In genomic region chr12:27703720-27704452, GRCh38 we compare ENCODE assay signal across 1 cellular context.
TF ChIP-seq lines count a peak whose summit lies in the region.

No MANE protein-coding gene starts in this region.

TF ChIP-seq in HEK293, 187 proteins besides CTCF, POLR2A, EP300 and RAD21 (continued from another document and continues in another):
- TF ChIP-seq ZNF623 (tag by site-specific recombination; IDR thresholded peaks at IDR 0.05) (no peak), ZNF148 (tag by site-specific recombination; IDR thresholded peaks at IDR 0.05; ENCODE audit: borderline replicate concordance) (no peak), MYNN (tag by site-specific recombination; IDR thresholded peaks at IDR 0.05; ENCODE audit: borderline replicate concordance) (no peak), ZNF335 (tag by site-specific recombination; conservative IDR thresholded peaks at IDR 0.05) (0 out of 2 replicates have a peak, but pooled peaks have one; percentile 37), ZNF596 (tag by site-specific recombination; IDR thresholded peaks at IDR 0.05) (no peak), ZNF473 (tag by site-specific recombination; IDR thresholded peaks at IDR 0.05) (no peak), ZNF324 (tag by site-specific recombination; IDR thresholded peaks at IDR 0.05) (peak; percentile 80; the same call in 1 of the 2 replicates), ZSCAN30 (tag by site-specific recombination; IDR thresholded peaks at IDR 0.05) (peak; percentile 80; the same call in 1 of the 2 replicates), ZNF610 (tag by site-specific recombination; IDR thresholded peaks at IDR 0.05; ENCODE audit: borderline replicate concordance) (no peak), ZNF391 (tag by site-specific recombination; IDR thresholded peaks at IDR 0.05; ENCODE audit: borderline replicate concordance, low read depth) (no peak), ZNF660 (tag by site-specific recombination; IDR thresholded peaks at IDR 0.05) (peak; percentile 94), ZNF548 (tag by site-specific recombination; IDR thresholded peaks at IDR 0.05) (no peak), YY1 (tag by site-specific recombination; IDR thresholded peaks at IDR 0.05) (no peak), ZNF292 (tag by site-specific recombination; IDR thresholded peaks at IDR 0.05; ENCODE audit: borderline replicate concordance, low read depth) (no peak), ZNF311 (tag by site-specific recombination; IDR thresholded peaks at IDR 0.05; ENCODE audit: borderline replicate concordance) (no peak), ZNF558 (tag by site-specific recombination; IDR thresholded peaks at IDR 0.05) (0 out of 2 replicates have a peak, but pooled peaks have one; percentile 26), ZNF114 (tag by site-specific recombination; IDR thresholded peaks at IDR 0.05) (no peak), ZNF239 (tag by site-specific recombination; IDR thresholded peaks at IDR 0.05) (no peak), KLF16 (tag by site-specific recombination; IDR thresholded peaks at IDR 0.05) (no peak), GLIS2 (tag by site-specific recombination; IDR thresholded peaks at IDR 0.05) (no peak), ZNF449 (tag by site-specific recombination; IDR thresholded peaks at IDR 0.05) (no peak), GFI1B (tag by site-specific recombination; IDR thresholded peaks at IDR 0.05) (no peak), ZNF785 (tag by site-specific recombination; IDR thresholded peaks at IDR 0.05) (peak; percentile 89; the same call in 1 of the 2 replicates), ZNF501 (tag by site-specific recombination; IDR thresholded peaks at IDR 0.05) (no peak), ZNF664 (tag by site-specific recombination; IDR thresholded peaks at IDR 0.05) (no peak), ZEB2 (tag by site-specific recombination; IDR thresholded peaks at IDR 0.05) (peak; percentile 75), ZNF24 (tag by site-specific recombination; IDR thresholded peaks at IDR 0.05) (0 out of 2 replicates have a peak, but pooled peaks have one; percentile 41), ZNF169 (tag by site-specific recombination; IDR thresholded peaks at IDR 0.05) (no peak), ZNF433 (tag by site-specific recombination; IDR thresholded peaks at IDR 0.05; ENCODE audit: low read depth) (no peak), ZNF19 (tag by site-specific recombination; IDR thresholded peaks at IDR 0.05; ENCODE audit: low read depth) (no peak), SP2 (tag by site-specific recombination; IDR thresholded peaks at IDR 0.05) (no peak), ZNF266 (tag by site-specific recombination; IDR thresholded peaks at IDR 0.05; ENCODE audit: low read depth) (no peak), GLI4 (tag by site-specific recombination; IDR thresholded peaks at IDR 0.05) (no peak), ZNF221 (tag by site-specific recombination; IDR thresholded peaks at IDR 0.05; ENCODE audit: borderline replicate concordance) (no peak), ZBTB20 (tag by site-specific recombination; IDR thresholded peaks at IDR 0.05) (no peak), HIC1 (tag by site-specific recombination; IDR thresholded peaks at IDR 0.05) (no peak), ZXDB (tag by site-specific recombination; IDR thresholded peaks at IDR 0.05) (no peak), HOXD13 (CRISPR knock-in tag; IDR thresholded peaks at IDR 0.05; ENCODE audit: borderline replicate concordance) (no peak), ZNF398 (tag by site-specific recombination; IDR thresholded peaks at IDR 0.05) (no peak), ZFP37 (tag by site-specific recombination; IDR thresholded peaks at IDR 0.05) (no peak), ZNF223 (tag by site-specific recombination; IDR thresholded peaks at IDR 0.05) (no peak), SP7 (tag by site-specific recombination; IDR thresholded peaks at IDR 0.05) (peak; percentile 58), SETDB1 (IDR thresholded peaks at IDR 0.05; ENCODE audit: insufficient read length, low read length) (no peak), ZNF701 (tag by site-specific recombination; IDR thresholded peaks at IDR 0.05) (no peak), KLF7 (tag by site-specific recombination; IDR thresholded peaks at IDR 0.05; ENCODE audit: borderline replicate concordance) (no peak)
- TF ChIP-seq, protein P1, sequence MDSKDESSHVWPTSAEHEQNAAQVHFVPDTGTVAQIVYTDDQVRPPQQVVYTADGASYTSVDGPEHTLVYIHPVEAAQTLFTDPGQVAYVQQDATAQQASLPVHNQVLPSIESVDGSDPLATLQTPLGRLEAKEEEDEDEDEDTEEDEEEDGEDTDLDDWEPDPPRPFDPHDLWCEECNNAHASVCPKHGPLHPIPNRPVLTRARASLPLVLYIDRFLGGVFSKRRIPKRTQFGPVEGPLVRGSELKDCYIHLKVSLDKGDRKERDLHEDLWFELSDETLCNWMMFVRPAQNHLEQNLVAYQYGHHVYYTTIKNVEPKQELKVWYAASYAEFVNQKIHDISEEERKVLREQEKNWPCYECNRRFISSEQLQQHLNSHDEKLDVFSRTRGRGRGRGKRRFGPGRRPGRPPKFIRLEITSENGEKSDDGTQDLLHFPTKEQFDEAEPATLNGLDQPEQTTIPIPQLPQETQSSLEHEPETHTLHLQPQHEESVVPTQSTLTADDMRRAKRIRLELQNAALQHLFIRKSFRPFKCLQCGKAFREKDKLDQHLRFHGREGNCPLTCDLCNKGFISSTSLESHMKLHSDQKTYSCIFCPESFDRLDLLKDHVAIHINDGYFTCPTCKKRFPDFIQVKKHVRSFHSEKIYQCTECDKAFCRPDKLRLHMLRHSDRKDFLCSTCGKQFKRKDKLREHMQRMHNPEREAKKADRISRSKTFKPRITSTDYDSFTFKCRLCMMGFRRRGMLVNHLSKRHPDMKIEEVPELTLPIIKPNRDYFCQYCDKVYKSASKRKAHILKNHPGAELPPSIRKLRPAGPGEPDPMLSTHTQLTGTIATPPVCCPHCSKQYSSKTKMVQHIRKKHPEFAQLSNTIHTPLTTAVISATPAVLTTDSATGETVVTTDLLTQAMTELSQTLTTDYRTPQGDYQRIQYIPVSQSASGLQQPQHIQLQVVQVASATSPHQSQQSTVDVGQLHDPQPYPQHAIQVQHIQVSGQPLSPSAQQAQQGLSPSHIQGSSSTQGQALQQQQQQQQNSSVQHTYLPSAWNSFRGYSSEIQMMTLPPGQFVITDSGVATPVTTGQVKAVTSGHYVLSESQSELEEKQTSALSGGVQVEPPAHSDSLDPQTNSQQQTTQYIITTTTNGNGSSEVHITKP (tag by site-specific recombination; IDR thresholded peaks at IDR 0.05), result no peak
- TF ChIP-seq, protein P2, sequence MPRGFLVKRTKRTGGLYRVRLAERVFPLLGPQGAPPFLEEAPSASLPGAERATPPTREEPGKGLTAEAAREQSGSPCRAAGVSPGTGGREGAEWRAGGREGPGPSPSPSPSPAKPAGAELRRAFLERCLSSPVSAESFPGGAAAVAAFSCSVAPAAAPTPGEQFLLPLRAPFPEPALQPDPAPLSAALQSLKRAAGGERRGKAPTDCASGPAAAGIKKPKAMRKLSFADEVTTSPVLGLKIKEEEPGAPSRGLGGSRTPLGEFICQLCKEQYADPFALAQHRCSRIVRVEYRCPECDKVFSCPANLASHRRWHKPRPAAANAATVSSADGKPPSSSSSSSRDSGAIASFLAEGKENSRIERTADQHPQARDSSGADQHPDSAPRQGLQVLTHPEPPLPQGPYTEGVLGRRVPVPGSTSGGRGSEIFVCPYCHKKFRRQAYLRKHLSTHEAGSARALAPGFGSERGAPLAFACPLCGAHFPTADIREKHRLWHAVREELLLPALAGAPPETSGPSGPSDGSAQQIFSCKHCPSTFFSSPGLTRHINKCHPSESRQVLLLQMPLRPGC (tag by site-specific recombination; IDR thresholded peaks at IDR 0.05), result no peak
- TF ChIP-seq, protein P3, sequence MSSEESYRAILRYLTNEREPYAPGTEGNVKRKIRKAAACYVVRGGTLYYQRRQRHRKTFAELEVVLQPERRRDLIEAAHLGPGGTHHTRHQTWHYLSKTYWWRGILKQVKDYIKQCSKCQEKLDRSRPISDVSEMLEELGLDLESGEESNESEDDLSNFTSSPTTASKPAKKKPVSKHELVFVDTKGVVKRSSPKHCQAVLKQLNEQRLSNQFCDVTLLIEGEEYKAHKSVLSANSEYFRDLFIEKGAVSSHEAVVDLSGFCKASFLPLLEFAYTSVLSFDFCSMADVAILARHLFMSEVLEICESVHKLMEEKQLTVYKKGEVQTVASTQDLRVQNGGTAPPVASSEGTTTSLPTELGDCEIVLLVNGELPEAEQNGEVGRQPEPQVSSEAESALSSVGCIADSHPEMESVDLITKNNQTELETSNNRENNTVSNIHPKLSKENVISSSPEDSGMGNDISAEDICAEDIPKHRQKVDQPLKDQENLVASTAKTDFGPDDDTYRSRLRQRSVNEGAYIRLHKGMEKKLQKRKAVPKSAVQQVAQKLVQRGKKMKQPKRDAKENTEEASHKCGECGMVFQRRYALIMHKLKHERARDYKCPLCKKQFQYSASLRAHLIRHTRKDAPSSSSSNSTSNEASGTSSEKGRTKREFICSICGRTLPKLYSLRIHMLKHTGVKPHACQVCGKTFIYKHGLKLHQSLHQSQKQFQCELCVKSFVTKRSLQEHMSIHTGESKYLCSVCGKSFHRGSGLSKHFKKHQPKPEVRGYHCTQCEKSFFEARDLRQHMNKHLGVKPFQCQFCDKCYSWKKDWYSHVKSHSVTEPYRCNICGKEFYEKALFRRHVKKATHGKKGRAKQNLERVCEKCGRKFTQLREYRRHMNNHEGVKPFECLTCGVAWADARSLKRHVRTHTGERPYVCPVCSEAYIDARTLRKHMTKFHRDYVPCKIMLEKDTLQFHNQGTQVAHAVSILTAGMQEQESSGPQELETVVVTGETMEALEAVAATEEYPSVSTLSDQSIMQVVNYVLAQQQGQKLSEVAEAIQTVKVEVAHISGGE (tag by site-specific recombination; conservative IDR thresholded peaks at IDR 0.05; ENCODE audit: low read depth), result no peak
- TF ChIP-seq, protein P4, sequence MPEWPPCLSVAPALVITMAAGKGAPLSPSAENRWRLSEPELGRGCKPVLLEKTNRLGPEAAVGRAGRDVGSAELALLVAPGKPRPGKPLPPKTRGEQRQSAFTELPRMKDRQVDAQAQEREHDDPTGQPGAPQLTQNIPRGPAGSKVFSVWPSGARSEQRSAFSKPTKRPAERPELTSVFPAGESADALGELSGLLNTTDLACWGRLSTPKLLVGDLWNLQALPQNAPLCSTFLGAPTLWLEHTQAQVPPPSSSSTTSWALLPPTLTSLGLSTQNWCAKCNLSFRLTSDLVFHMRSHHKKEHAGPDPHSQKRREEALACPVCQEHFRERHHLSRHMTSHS (tag by site-specific recombination; IDR thresholded peaks at IDR 0.05), result no peak
